Comparison of ENCODE assay signal across 1 cellular context in genomic region chr7:85564861-85565630, GRCh38.
TF ChIP-seq lines count a peak whose summit lies in the region.

No MANE protein-coding gene starts in this region.

TF ChIP-seq in IMR-90, 13 proteins besides CTCF, POLR2A, EP300 and RAD21 (continued from another document):
- TF ChIP-seq, protein P1, sequence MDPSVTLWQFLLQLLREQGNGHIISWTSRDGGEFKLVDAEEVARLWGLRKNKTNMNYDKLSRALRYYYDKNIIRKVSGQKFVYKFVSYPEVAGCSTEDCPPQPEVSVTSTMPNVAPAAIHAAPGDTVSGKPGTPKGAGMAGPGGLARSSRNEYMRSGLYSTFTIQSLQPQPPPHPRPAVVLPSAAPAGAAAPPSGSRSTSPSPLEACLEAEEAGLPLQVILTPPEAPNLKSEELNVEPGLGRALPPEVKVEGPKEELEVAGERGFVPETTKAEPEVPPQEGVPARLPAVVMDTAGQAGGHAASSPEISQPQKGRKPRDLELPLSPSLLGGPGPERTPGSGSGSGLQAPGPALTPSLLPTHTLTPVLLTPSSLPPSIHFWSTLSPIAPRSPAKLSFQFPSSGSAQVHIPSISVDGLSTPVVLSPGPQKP (IDR thresholded peaks at IDR 0.05; ENCODE audit: borderline replicate concordance, low read depth, low read length) = no peak
- no peak for TF ChIP-seq NFE2L2 (IDR thresholded peaks at IDR 0.05; ENCODE audit: low read depth, low read length)
- no peak for TF ChIP-seq MAZ (IDR thresholded peaks at IDR 0.05; ENCODE audit: borderline replicate concordance, low read depth, low read length)
